8 cellular contexts compared by ENCODE assay signal in genomic region chr10:119165171-119166110, GRCh38. TPM values are rescaled to one million over a fixed set of nuclear protein-coding genes. Genes with fewer than 3 reads are reported as not detected.
DNase-seq lines count a peak whose midpoint lies in the region; ATAC-seq and TF ChIP-seq lines count a peak whose summit lies in the region.

TSS of gene SFXN4 (minus strand) at chr10:119165714. CDS start at chr10:119165647, 67 bp downstream.

- peak within 1 kb of the TSS; percentile 72 for H3K27ac Mint-ChIP-seq in osteocyte (ENCODE audit: unreplicated experiment)

- peak within 1 kb of the TSS; percentile 81 for H3K4me3 Mint-ChIP-seq in osteocyte (ENCODE audit: unreplicated experiment)

- H3K9me3 ChIP-seq in thoracic aorta, result no peaks in the 10 kb centered on the region

- no peaks in the 10 kb centered on the region for H3K27me3 Mint-ChIP-seq in osteocyte (ENCODE audit: unreplicated experiment)

- no peaks in the 10 kb centered on the region for H3K27me3 ChIP-seq in thoracic aorta (replicated peaks; ENCODE audit: insufficient read depth)

- DNase-seq in EL, result peak; percentile 73
- peak; percentile 68 for DNase-seq in HuH-7 (ENCODE audit: low spot score)
- DNase-seq in SK-N-DZ (ENCODE audit: low spot score), result peak; percentile 81
- DNase-seq in activated naive CD4-positive, alpha-beta T cell treated with Interleukin-2 at 50 U/mL for 16 hours, result peak; percentile 83
- DNase-seq in glomerular visceral epithelial cell (ENCODE audit: extremely low spot score), result peak; percentile 68
- DNase-seq in osteocyte (ENCODE audit: extremely low spot score, unreplicated experiment), result peak; percentile 87
- peak; percentile 15 for DNase-seq in thoracic aorta (ENCODE audit: low spot score)

- H3K4me1 ChIP-seq in thoracic aorta (ENCODE audit: control insufficient read depth in 1 of 2, low read depth in 2 of 2), result peaks cover 7 to 20% of the 10 kb centered on the region in 2 donors

- peak; percentile 86 for ATAC-seq in GM21447 (IDR thresholded peaks at IDR 0.05; ENCODE audit: unreplicated experiment)
- ATAC-seq in thoracic aorta (ENCODE audit: insufficient number of reproducible peaks, low FRiP score, low read depth), result peak; percentile 91

- TF ChIP-seq CTCF in osteocyte (IDR thresholded peaks at IDR 0.05), result no peak
- no peak for TF ChIP-seq CTCF in thoracic aorta (IDR thresholded peaks at IDR 0.05)

- peaks cover 16% of the 10 kb centered on the region for H3K36me3 ChIP-seq in thoracic aorta

- H3K27ac ChIP-seq in thoracic aorta, result peak within 1 kb of the TSS; percentile 82 to 90

- H3K36me3 Mint-ChIP-seq in osteocyte (ENCODE audit: unreplicated experiment), result peaks cover 13% of the 10 kb centered on the region

- H3K9me3 Mint-ChIP-seq in osteocyte (ENCODE audit: unreplicated experiment), result no peaks in the 10 kb centered on the region

- peak within 1 kb of the TSS; percentile 80 for H3K4me3 ChIP-seq in thoracic aorta

- peaks cover 14% of the 10 kb centered on the region for H3K4me1 Mint-ChIP-seq in osteocyte (ENCODE audit: unreplicated experiment)

RNA-seq across cellular contexts. Expression of gene SFXN4, which starts in this region (rescaled TPM):
- polyA plus RNA-seq in SK-N-DZ (2014; cell fraction: cytosol; rRNA removed), result 47.9 and 341 TPM in 2 replicates
- polyA plus RNA-seq in SK-N-DZ (2014; cell fraction: nucleus; rRNA removed), result 126 and 295 TPM in 2 replicates
- 10.9 and 12.2 TPM in 2 replicates for total RNA-seq in osteocyte
- 10 to 100 TPM in 1 of 2 donors, 1 to 10 TPM in 1; 9.5 to 16.1 TPM for total RNA-seq in thoracic aorta

Comparison
In these comparisons a context has a peak if more than half of its experiments do, and no peak if none do; other contexts are left out.
1. Peak in every context shown above with its lines: DNase-seq, ATAC-seq, H3K4me3 ChIP-seq and H3K27ac ChIP-seq.
2. DNase-seq: peak in every context shown above with its lines; median percentile 87 in osteocyte; 83 in activated naive CD4-positive, alpha-beta T cell treated with Interleukin-2 at 50 U/mL for 16 hours; 81 in SK-N-DZ; 73 in EL; 68 in HuH-7; 68 in glomerular visceral epithelial cell; 15 in thoracic aorta.